In genomic region chr12:24278832-24279231, GRCh38 we compare ENCODE assay signal across 25 cellular contexts.
"Had no signal": no experiment of that assay in that cellular context is flagged by ENCODE, and none has a peak within 500 bp of the region (broad histone marks: within the 10 kb centered on the region; RNA-seq: fewer than 3 reads in every experiment).

No MANE protein-coding gene starts in this region.

- ATAC-seq: activated CD8-positive, alpha-beta memory T cell treated with anti-CD3 and anti-CD28 coated beads, Interleukin-2, amount 10 ng/mL, durations not matched to agents 7 days and 5 days; activated CD8-positive, alpha-beta T cell treated with anti-CD3 and anti-CD28 coated beads for 36 hours; effector memory CD8-positive, alpha-beta T cell had no signal

- H3K9me3 Mint-ChIP-seq: activated CD4-positive, alpha-beta T cell treated with anti-CD3 and anti-CD28 coated beads, Interleukin-2, amount 10 ng/mL, durations not matched to agents 7 days and 5 days; activated CD8-positive, alpha-beta T cell treated with anti-CD3 and anti-CD28 coated beads for 36 hours; activated naive CD4-positive, alpha-beta T cell treated with anti-CD3 and anti-CD28 coated beads, Interleukin-2, amount 50 U/mL, for 24 hours; activated T-helper 1 cell treated with anti-CD3 and anti-CD28 coated beads, Interleukin-12 subunit alpha, Interleukin-12 subunit beta, Interleukin-2, Interleukin-4 antibody, amounts not matched to agents 30 ng/mL and 10 ng/mL and 1 ng/mL, durations not matched to agents 14 hours and 24 hours and 36 hours; central memory CD8-positive, alpha-beta T cell; effector memory CD8-positive, alpha-beta T cell; naive B cell; T-helper 2 cell treated with Interferon-gamma antibody and Interleukin-4, amounts not matched to agents 5 μg/mL and 100 μg/mL, for 36 hours had no signal

- H3K4me3 Mint-ChIP-seq: activated CD4-positive, alpha-beta T cell treated with anti-CD3 and anti-CD28 coated beads, Interleukin-2, amount 10 ng/mL, durations not matched to agents 7 days and 5 days; activated CD8-positive, alpha-beta memory T cell treated with anti-CD3 and anti-CD28 coated beads, Interleukin-2, amount 10 ng/mL, durations not matched to agents 7 days and 5 days; activated CD8-positive, alpha-beta T cell treated with anti-CD3 and anti-CD28 coated beads for 36 hours; activated naive CD4-positive, alpha-beta T cell treated with anti-CD3 and anti-CD28 coated beads, Interleukin-2, amount 50 U/mL, for 24 hours; activated T-helper 1 cell treated with anti-CD3 and anti-CD28 coated beads, Interleukin-12 subunit alpha, Interleukin-12 subunit beta, Interleukin-2, Interleukin-4 antibody, amounts not matched to agents 30 ng/mL and 10 ng/mL and 1 ng/mL, durations not matched to agents 14 hours and 24 hours and 36 hours; central memory CD8-positive, alpha-beta T cell; effector memory CD8-positive, alpha-beta T cell; naive B cell; T-helper 2 cell treated with Interferon-gamma antibody and Interleukin-4, amounts not matched to agents 5 μg/mL and 100 μg/mL, for 36 hours had no signal

- H3K36me3 Mint-ChIP-seq: activated CD8-positive, alpha-beta memory T cell treated with anti-CD3 and anti-CD28 coated beads, Interleukin-2, amount 10 ng/mL, durations not matched to agents 7 days and 5 days; activated naive CD4-positive, alpha-beta T cell treated with anti-CD3 and anti-CD28 coated beads, Interleukin-2, amount 50 U/mL, for 24 hours; naive B cell had no signal

- H3K4me3 ChIP-seq: colonic mucosa, dorsolateral prefrontal cortex, esophagus squamous epithelium, lung, sigmoid colon, spleen, tibial artery had no signal

- H3K27ac Mint-ChIP-seq: activated CD4-positive, alpha-beta T cell treated with anti-CD3 and anti-CD28 coated beads, Interleukin-2, amount 10 ng/mL, durations not matched to agents 7 days and 5 days; activated CD8-positive, alpha-beta memory T cell treated with anti-CD3 and anti-CD28 coated beads, Interleukin-2, amount 10 ng/mL, durations not matched to agents 7 days and 5 days; activated CD8-positive, alpha-beta T cell treated with anti-CD3 and anti-CD28 coated beads for 36 hours; activated naive CD4-positive, alpha-beta T cell treated with anti-CD3 and anti-CD28 coated beads, Interleukin-2, amount 50 U/mL, for 24 hours; activated T-helper 1 cell treated with anti-CD3 and anti-CD28 coated beads, Interleukin-12 subunit alpha, Interleukin-12 subunit beta, Interleukin-2, Interleukin-4 antibody, amounts not matched to agents 30 ng/mL and 10 ng/mL and 1 ng/mL, durations not matched to agents 14 hours and 24 hours and 36 hours; effector memory CD8-positive, alpha-beta T cell; naive B cell; progenitor cell of endocrine pancreas; T-helper 2 cell treated with Interferon-gamma antibody and Interleukin-4, amounts not matched to agents 5 μg/mL and 100 μg/mL, for 36 hours had no signal

- H3K27me3 Mint-ChIP-seq: activated CD4-positive, alpha-beta T cell treated with anti-CD3 and anti-CD28 coated beads, Interleukin-2, amount 10 ng/mL, durations not matched to agents 7 days and 5 days; activated CD8-positive, alpha-beta memory T cell treated with anti-CD3 and anti-CD28 coated beads, Interleukin-2, amount 10 ng/mL, durations not matched to agents 7 days and 5 days; activated CD8-positive, alpha-beta T cell treated with anti-CD3 and anti-CD28 coated beads for 36 hours; activated naive CD4-positive, alpha-beta T cell treated with anti-CD3 and anti-CD28 coated beads, Interleukin-2, amount 50 U/mL, for 24 hours; central memory CD8-positive, alpha-beta T cell; effector memory CD8-positive, alpha-beta T cell; naive B cell; progenitor cell of endocrine pancreas had no signal

- H3K4me1 ChIP-seq: colonic mucosa, esophagus squamous epithelium, sigmoid colon, spleen had no signal

- H3K9me3 ChIP-seq: colonic mucosa, esophagus squamous epithelium, sigmoid colon, spleen, tibial artery had no signal

- H3K36me3 ChIP-seq: colonic mucosa, esophagus squamous epithelium, sigmoid colon, spleen, tibial artery had no signal

- H3K27me3 ChIP-seq: colonic mucosa, dorsolateral prefrontal cortex, esophagus squamous epithelium, sigmoid colon, spleen, tibial artery had no signal

- H3K27ac ChIP-seq: colonic mucosa, esophagus squamous epithelium, sigmoid colon, tibial artery, VCaP had no signal

- DNase-seq: activated CD4-positive, alpha-beta T cell treated with anti-CD3 and anti-CD28 coated beads, Interleukin-2, amount 10 ng/mL, durations not matched to agents 7 days and 5 days; activated CD4-positive, CD25-positive, alpha-beta regulatory T cell treated with anti-CD3 and anti-CD28 coated beads, Interleukin-2, amount 50 U/mL, for 72 hours; activated CD8-positive, alpha-beta memory T cell treated with anti-CD3 and anti-CD28 coated beads, Interleukin-2, amount 10 ng/mL, durations not matched to agents 7 days and 5 days; activated CD8-positive, alpha-beta T cell treated with anti-CD3 and anti-CD28 coated beads for 36 hours; activated gamma-delta T cell treated with Interleukin-2 at 50 U/mL for 16 hours; aorta; colonic mucosa; dorsolateral prefrontal cortex; effector memory CD8-positive, alpha-beta T cell; esophagus squamous epithelium; foreskin fibroblast; naive B cell; retina; sigmoid colon; spleen; stimulated activated CD4-positive, alpha-beta T cell treated with anti-CD3 and anti-CD28 coated beads, Interleukin-4, amount 100 ng/mL, for 24 hours; stimulated activated naive CD4-positive, alpha-beta T cell treated with Interleukin-2 at 50 U/mL for 16 hours; tibial artery had no signal

- H3K4me1 Mint-ChIP-seq: activated CD4-positive, alpha-beta T cell treated with anti-CD3 and anti-CD28 coated beads, Interleukin-2, amount 10 ng/mL, durations not matched to agents 7 days and 5 days; activated CD8-positive, alpha-beta memory T cell treated with anti-CD3 and anti-CD28 coated beads, Interleukin-2, amount 10 ng/mL, durations not matched to agents 7 days and 5 days; activated naive CD4-positive, alpha-beta T cell treated with anti-CD3 and anti-CD28 coated beads, Interleukin-2, amount 50 U/mL, for 24 hours; central memory CD8-positive, alpha-beta T cell; naive B cell had no signal
